ENCODE assay signal across 28 cellular contexts in genomic region chr4:114519368-114519767, GRCh38.
"Had no signal": no experiment of that assay in that cellular context is flagged by ENCODE, and none has a peak within 500 bp of the region (broad histone marks: within the 10 kb centered on the region; RNA-seq: fewer than 3 reads in every experiment).

No MANE protein-coding gene starts in this region.

- H3K27me3 ChIP-seq: ascending aorta, brain microvascular endothelial cell, heart right ventricle, left lung, neutrophil, ovary, sigmoid colon, tibial nerve had no signal

- H3K27ac ChIP-seq: ascending aorta, brain microvascular endothelial cell, heart right ventricle, left lung, lower lobe of right lung, neutrophil, ovary, prostate gland, sigmoid colon, tibial nerve, VCaP had no signal

- H3K9me3 ChIP-seq: ascending aorta, lower lobe of right lung, neutrophil, ovary, prostate gland had no signal

- H3K4me3 ChIP-seq: ascending aorta, heart right ventricle, left lung, lower lobe of right lung, mucosa of descending colon, ovary, prostate gland, sigmoid colon, smooth muscle cell, tibial nerve had no signal

- H3K4me1 ChIP-seq: ascending aorta, heart right ventricle, left lung, lower lobe of right lung, prostate gland, sigmoid colon, tibial nerve had no signal

- H3K4me2 ChIP-seq: smooth muscle cell had no signal

- DNase-seq: activated CD4-positive, alpha-beta memory T cell treated with anti-CD3 and anti-CD28 coated beads for 36 hours; activated CD4-positive, alpha-beta T cell treated with anti-CD3 and anti-CD28 coated beads for 48 hours; activated CD8-positive, alpha-beta memory T cell treated with anti-CD3 and anti-CD28 coated beads, Interleukin-2, amount 50 U/mL, for 4 hours; activated effector memory CD4-positive, alpha-beta T cell treated with anti-CD3 and anti-CD28 coated beads, Interleukin-2, amount 50 U/mL, for 16 hours; activated naive CD4-positive, alpha-beta T cell treated with anti-CD3 and anti-CD28 coated beads, Interleukin-2, amount 10 ng/mL, durations not matched to agents 7 days and 5 days; activated naive CD8-positive, alpha-beta T cell treated with anti-CD3 and anti-CD28 coated beads, Interleukin-2, amount 10 ng/mL, durations not matched to agents 7 days and 5 days; activated T-cell treated with anti-CD3 and anti-CD28 coated beads, Interleukin-2, amount 50 U/mL, for 1 hour; brain microvascular endothelial cell; cortex of kidney; endodermal cell; foreskin fibroblast; heart right ventricle; left lung; lower lobe of right lung; mesendoderm; mucosa of descending colon; ovary; sigmoid colon; stimulated activated CD4-positive, alpha-beta T cell treated with anti-CD3 and anti-CD28 coated beads, Interleukin-1b, Interleukin-23, amount 100 ng/mL, for 48 hours; stimulated activated CD4-positive, alpha-beta T cell treated with anti-CD3 and anti-CD28 coated beads, Interleukin-4, amount 100 ng/mL, for 4 hours; stimulated activated CD8-positive, alpha-beta memory T cell treated with anti-CD3 and anti-CD28 coated beads, Interleukin-4, amount 100 ng/mL, for 48 hours; stimulated activated naive CD8-positive, alpha-beta T cell treated with anti-CD3 and anti-CD28 coated beads, Interleukin-15, amount 100 ng/mL, for 72 hours had no signal

- H3K36me3 ChIP-seq: ascending aorta, brain microvascular endothelial cell, heart right ventricle, left lung, lower lobe of right lung, neutrophil, ovary, prostate gland, sigmoid colon, tibial nerve had no signal
